ENCODE assay signal across 8 cellular contexts in genomic region chr5:150436141-150436680, GRCh38. TPM values are rescaled to one million over a fixed set of nuclear protein-coding genes. Genes with fewer than 3 reads are reported as not detected.
A peak's percentile ranks its signal among the peaks of the same experiment; 100 is the strongest.
DNase-seq lines count a peak whose midpoint lies in the region; TF ChIP-seq lines count a peak whose summit lies in the region.

No MANE protein-coding gene starts in this region.

- H3K9me3 ChIP-seq in MM.1S (replicated peaks; ENCODE audit: insufficient read depth, low read length) (no peaks in the 10 kb centered on the region), ovary (no peaks in the 10 kb centered on the region), tibial artery (no peaks in the 10 kb centered on the region)

- H3F3A ChIP-seq in MM.1S (ENCODE audit: insufficient read depth, low read length): peaks cover 12% of the 10 kb centered on the region; the same call in 1 of the 2 replicates

- peaks cover 3% of the 10 kb centered on the region; the same call in 1 of the 2 replicates for H3K4me1 ChIP-seq in MM.1S (ENCODE audit: low read length)
- H3K4me1 ChIP-seq in ovary (ENCODE audit: insufficient read depth): no peaks in the 10 kb centered on the region
- H3K4me1 ChIP-seq in tibial artery: peaks cover 0 to 7% (median 0%) of the 10 kb centered on the region in 4 donors

- no peak for TF ChIP-seq EP300 in ovary (IDR thresholded peaks at IDR 0.05)

- no peak overlapping the region for H3K9ac ChIP-seq in MM.1S (ENCODE audit: low read length)

- peak overlapping the region; percentile 46 for H3K27ac Mint-ChIP-seq in activated T-helper 2 cell treated with anti-CD3 and anti-CD28 coated beads, Interferon-gamma antibody, Interleukin-2, Interleukin-4, amounts not matched to agents 10 μg/mL and 5 μg/mL and 100 μg/mL, durations not matched to agents 14 hours and 24 hours and 36 hours

- peaks cover 3% of the 10 kb centered on the region for H3K36me3 Mint-ChIP-seq in activated T-helper 2 cell treated with anti-CD3 and anti-CD28 coated beads, Interferon-gamma antibody, Interleukin-2, Interleukin-4, amounts not matched to agents 10 μg/mL and 5 μg/mL and 100 μg/mL, durations not matched to agents 14 hours and 24 hours and 36 hours (ENCODE audit: low read depth)

- H3K4me2 ChIP-seq in MM.1S (ENCODE audit: low read depth, low read length): peak overlapping the region; percentile 10; the same call in 1 of the 2 replicates

- 15 to 18% (median 18%) methylated on average over 13 of the region's 13 CpGs for WGBS in ovary, 3 donors

- TF ChIP-seq CTCF in MM.1S (IDR thresholded peaks at IDR 0.05; ENCODE audit: low read length) (peak; percentile 86), ovary (IDR thresholded peaks at IDR 0.05) (peak; percentile 69 to 82 (median 71)), tibial artery (IDR thresholded peaks at IDR 0.05) (peak; percentile 81 to 85)

- peak overlapping the region; percentile 76 for H2AFZ ChIP-seq in MM.1S (ENCODE audit: low read length)

- H3K79me2 ChIP-seq in MM.1S (ENCODE audit: low read length): no peaks in the 10 kb centered on the region

- no peak for TF ChIP-seq POLR2A in ovary (IDR thresholded peaks at IDR 0.05)

- H3K27me3 ChIP-seq in MM.1S (replicated peaks; ENCODE audit: insufficient read depth, low read length) (no peaks in the 10 kb centered on the region), ovary (no peaks in the 10 kb centered on the region), tibial artery (no peaks in the 10 kb centered on the region)

- no peaks in the 10 kb centered on the region for H3K36me3 ChIP-seq in MM.1S (replicated peaks; ENCODE audit: insufficient read depth, low read length)
- no peaks in the 10 kb centered on the region for H3K36me3 ChIP-seq in ovary
- peaks cover 0 to 4% (median 0%) of the 10 kb centered on the region in 3 donors for H3K36me3 ChIP-seq in tibial artery

- intact Hi-C loops in activated T-helper 2 cell treated with anti-CD3 and anti-CD28 coated beads, Interferon-gamma antibody, Interleukin-2, Interleukin-4, amounts not matched to agents 10 μg/mL and 5 μg/mL and 100 μg/mL, durations not matched to agents 14 hours and 24 hours and 36 hours (cut with micrococcal nuclease): loop anchor here (1.0 to 5.0 kb wide), 5 partner anchors 14 to 275 kb away; partner anchors contain the start of genes CD74 and TCOF1
- intact Hi-C loops in ovary (cut with DNase I) (loop anchor here in 1 of 4 donors (10.0 kb wide), 1 partner anchor 301 kb away; no protein-coding TSS in a partner anchor), tibial artery (cut with DNase I; ENCODE audit: low total_unique reads) (no loop called here)

- H3K9me2 ChIP-seq in MM.1S (replicated peaks; ENCODE audit: insufficient read depth, low read length): no peaks in the 10 kb centered on the region

- H3K27ac ChIP-seq in MM.1S (ENCODE audit: low read length) (no peak overlapping the region), ovary (no peak overlapping the region), tibial artery (no peak overlapping the region)

- peak overlapping the region; percentile 49 for H3K4me3 Mint-ChIP-seq in activated T-helper 2 cell treated with anti-CD3 and anti-CD28 coated beads, Interferon-gamma antibody, Interleukin-2, Interleukin-4, amounts not matched to agents 10 μg/mL and 5 μg/mL and 100 μg/mL, durations not matched to agents 14 hours and 24 hours and 36 hours (ENCODE audit: low read depth)

- no peaks in the 10 kb centered on the region for H4K20me1 ChIP-seq in MM.1S (ENCODE audit: insufficient read depth, low read length)

- H3K9me3 Mint-ChIP-seq in activated T-helper 2 cell treated with anti-CD3 and anti-CD28 coated beads, Interferon-gamma antibody, Interleukin-2, Interleukin-4, amounts not matched to agents 10 μg/mL and 5 μg/mL and 100 μg/mL, durations not matched to agents 14 hours and 24 hours and 36 hours: no peaks in the 10 kb centered on the region

- H3K27me3 Mint-ChIP-seq in activated T-helper 2 cell treated with anti-CD3 and anti-CD28 coated beads, Interferon-gamma antibody, Interleukin-2, Interleukin-4, amounts not matched to agents 10 μg/mL and 5 μg/mL and 100 μg/mL, durations not matched to agents 14 hours and 24 hours and 36 hours (ENCODE audit: low read depth): no peaks in the 10 kb centered on the region

- H3K4me3 ChIP-seq in MM.1S (ENCODE audit: low read length) (no peak overlapping the region), ovary (no peak overlapping the region), tibial artery (no peak overlapping the region)

- DNase-seq in GM04504 (ENCODE audit: low read depth): peak; percentile 66
- peak; percentile 81 for DNase-seq in HCEC 1CT
- peak; percentile 87 for DNase-seq in MM.1S
- peak; percentile 75 for DNase-seq in SHP77 treated with DMSO at 0.1 percent for 48 hours (lab: John Stamatoyannopoulos, UW)
- peak; percentile 83 for DNase-seq in activated T-helper 2 cell treated with anti-CD3 and anti-CD28 coated beads, Interferon-gamma antibody, Interleukin-2, Interleukin-4, amounts not matched to agents 10 μg/mL and 5 μg/mL and 100 μg/mL, durations not matched to agents 14 hours and 24 hours and 36 hours (ENCODE audit: low spot score)
- peak; percentile 60 for DNase-seq in foreskin melanocyte
- peak; percentile 85 to 92 (median 89) for DNase-seq in ovary
- peak; percentile 87 to 93 for DNase-seq in tibial artery

- peaks cover 11% of the 10 kb centered on the region for H3K4me1 Mint-ChIP-seq in activated T-helper 2 cell treated with anti-CD3 and anti-CD28 coated beads, Interferon-gamma antibody, Interleukin-2, Interleukin-4, amounts not matched to agents 10 μg/mL and 5 μg/mL and 100 μg/mL, durations not matched to agents 14 hours and 24 hours and 36 hours (ENCODE audit: low read depth)

RNA-seq across cellular contexts. Expression of gene RPS14, which starts 13.3 kb away (rescaled TPM):
- total RNA-seq in activated T-helper 2 cell treated with anti-CD3 and anti-CD28 coated beads, Interferon-gamma antibody, Interleukin-2, Interleukin-4, amounts not matched to agents 10 μg/mL and 5 μg/mL and 100 μg/mL, durations not matched to agents 14 hours and 24 hours and 36 hours: 2,552 and 2,593 TPM in 2 replicates
- 1,000 to 10,000 TPM; 2,727 to 9,295 (median 4,211) TPM for total RNA-seq in ovary
- 1,000 to 10,000 TPM; 2,234 to 8,183 TPM for polyA plus RNA-seq in ovary

RNA-seq across cellular contexts. Expression of gene CD74, which starts 23.5 kb away (rescaled TPM):
- 445 and 452 TPM in 2 replicates for total RNA-seq in activated T-helper 2 cell treated with anti-CD3 and anti-CD28 coated beads, Interferon-gamma antibody, Interleukin-2, Interleukin-4, amounts not matched to agents 10 μg/mL and 5 μg/mL and 100 μg/mL, durations not matched to agents 14 hours and 24 hours and 36 hours
- total RNA-seq in ovary: 100 to 1,000 TPM in 6 of 7 donors, 10 to 100 TPM in 1; 96.9 to 750 (median 384) TPM
- polyA plus RNA-seq in ovary: 1,000 to 10,000 TPM in 1 of 2 donors, 100 to 1,000 TPM in 1; 280 to 1,292 TPM
